ENCODE assay signal across 17 cellular contexts in the genomic region with DNA sequence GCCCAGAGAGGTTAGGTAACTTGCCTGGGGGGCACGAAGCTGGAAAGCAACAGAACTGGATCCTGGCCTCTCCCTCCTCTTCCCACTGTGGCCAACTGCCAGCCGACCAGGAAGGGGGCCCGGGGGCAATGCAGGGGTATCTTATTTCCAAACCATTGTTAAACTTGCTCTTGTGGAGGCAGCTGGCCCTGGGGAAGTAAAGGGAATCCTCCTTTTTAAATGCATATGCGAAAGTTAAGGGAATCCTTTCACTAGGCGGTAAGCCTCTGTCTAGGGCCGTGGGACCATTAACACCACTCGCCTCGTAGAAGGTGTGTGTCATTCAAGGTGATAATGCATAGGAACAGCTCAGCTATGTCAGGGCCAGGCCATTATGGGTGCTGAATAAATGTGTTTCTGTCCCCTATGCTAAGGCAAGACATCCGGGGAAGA.
A peak's percentile ranks its signal among the peaks of the same experiment; 100 is the strongest.
DNase-seq lines count a peak whose midpoint lies in the region; ATAC-seq, FAIRE-seq and TF ChIP-seq lines count a peak whose summit lies in the region.
"Had no signal": no experiment of that assay in that cellular context is flagged by ENCODE, and none has a peak within 500 bp of the region (broad histone marks: within the 10 kb centered on the region; RNA-seq: fewer than 3 reads in every experiment).

No MANE protein-coding gene starts in this region.

- no peak for TF ChIP-seq EP300 in GM12878 (IDR thresholded peaks at IDR 0.05; ENCODE audit: borderline replicate concordance in 1 of 2, control insufficient read depth in 1 of 2, low read depth in 2 of 2, low read length in 2 of 2)

- H3K9me3 ChIP-seq in GM12878 (replicated peaks; ENCODE audit: control insufficient read depth, insufficient read depth, low read length), result peaks cover 3% of the 10 kb centered on the region; the same call in 2 of the 3 replicates

- H3K4me2 ChIP-seq in GM12878 (ENCODE audit: control insufficient read depth, insufficient read depth), result peak overlapping the region; percentile 73

- 81% methylated on average over 9 of the region's 9 CpGs for WGBS in GM12878 (ENCODE audit: insufficient coverage, insufficient replicate concordance, low lambda C conversion rate, missing lambda C conversion rate)

- H3K27me3 ChIP-seq in GM12878 (replicated peaks in 1 of 2; ENCODE audit: control insufficient read depth in 2 of 2, insufficient read depth in 2 of 2, low read length in 1 of 2), result no peaks in the 10 kb centered on the region

- POLR2A ChIA-PET in GM12878 (lab: Charles Lee), result interaction anchor here (1.1 to 5.8 kb wide), 3 partner anchors 9 to 25 kb away, joined by 3 to 137 read pairs (median 37); no protein-coding TSS in a partner anchor

- no peak for FAIRE-seq in GM12878 (lab: Jason Lieb, UNC)
- FAIRE-seq: bronchial epithelial cell, HTR-8/SVneo, kidney, RCC 7860 had no signal

- H3K36me3 ChIP-seq in GM12878 (ENCODE audit: control insufficient read depth in 2 of 2, insufficient read depth in 2 of 2, low read length in 1 of 2), result no peaks in the 10 kb centered on the region; a peak in 1 of 4 replicates

- peak; percentile 23 to 31 for DNase-seq in Kasumi-1 (lab: John Stamatoyannopoulos, UW)
- DNase-seq in GM12878 (ENCODE audit: low read depth, low spot score), result no peak
- no peak for DNase-seq in memory B cell (ENCODE audit: low spot score in 2 of 2)
- no peak for DNase-seq in stimulated activated CD4-positive, alpha-beta T cell treated with anti-CD3 and anti-CD28 coated beads, Interleukin-2, amount 100 ng/mL, for 48 hours
- no peak for DNase-seq in stimulated activated CD4-positive, alpha-beta T cell treated with anti-CD3 and anti-CD28 coated beads, Interleukin-2, amount 100 ng/mL, for 24 hours
- DNase-seq: activated CD4-positive, alpha-beta T cell treated with anti-CD3 and anti-CD28 coated beads for 4 hours; activated T-cell treated with anti-CD3 and anti-CD28 coated beads, Interleukin-2, amount 50 U/mL, for 24 hours; effector memory CD4-positive, alpha-beta T cell; kidney; NCI-H510A had no signal

- H3K9ac ChIP-seq in GM12878 (ENCODE audit: control insufficient read depth, insufficient read depth, low read length), result peak overlapping the region; percentile 73

- no TSS peak for BruUV-seq in GM12878 (replicated peaks; lab: Mats Ljungman, UMichigan)

- in situ Hi-C loops in GM12878 (cut with MboI), result no loop called here

- peak overlapping the region; percentile 93 for H3K27ac Mint-ChIP-seq in memory B cell

- H3K4me3 ChIP-seq in GM08714 (ENCODE audit: low read length), result peak overlapping the region; percentile 12; the same call in 1 of the 2 replicates
- H3K4me3 ChIP-seq in GM12878, result peak overlapping the region; percentile 44

- H3K36me3 Mint-ChIP-seq in memory B cell, result peaks cover 22% of the 10 kb centered on the region

- no peaks in the 10 kb centered on the region for H3K27me3 Mint-ChIP-seq in memory B cell
- H3K27me3 Mint-ChIP-seq: activated naive CD8-positive, alpha-beta T cell; activated T-cell treated with anti-CD3 and anti-CD28 coated beads, Interleukin-2, amount 50 U/mL, for 24 hours had no signal

- no peak for TF ChIP-seq RAD21 in GM12878 (IDR thresholded peaks at IDR 0.05; ENCODE audit: insufficient read depth, low read depth, low read length)

- H3K4me1 ChIP-seq in GM12878 (ENCODE audit: control insufficient read depth, insufficient read depth, low read length), result peaks cover 54% of the 10 kb centered on the region

- no peaks in the 10 kb centered on the region for H3K9me3 Mint-ChIP-seq in memory B cell

- SMC1A ChIA-PET in GM12878 (lab: Charles Lee; ENCODE audit: uncharacterized antibody, unreplicated experiment), result interaction anchor here (0.6 to 8.6 kb wide), 12 partner anchors 10 to 67 kb away, joined by 3 to 83 read pairs (median 7); partner anchors contain the start of gene ST6GAL1

- ATAC-seq in GM12878 (no peak), memory B cell (ENCODE audit: low read depth) (no peak), GM19397 (IDR thresholded peaks at IDR 0.05; ENCODE audit: unreplicated experiment) (no peak), GM21423 (IDR thresholded peaks at IDR 0.05; ENCODE audit: unreplicated experiment) (no peak)

- peak overlapping the region; percentile 97 for H3K4me3 Mint-ChIP-seq in memory B cell
- H3K4me3 Mint-ChIP-seq: activated naive CD8-positive, alpha-beta T cell; activated T-cell treated with anti-CD3 and anti-CD28 coated beads, Interleukin-2, amount 50 U/mL, for 24 hours had no signal

- H3K79me2 ChIP-seq in GM12878 (ENCODE audit: control insufficient read depth, insufficient read depth, low read length), result peaks cover 76% of the 10 kb centered on the region

- RAD21 ChIA-PET in GM12878 (lab: Charles Lee; ENCODE audit: unreplicated experiment), result interaction anchor here (1.5 to 8.4 kb wide), 7 partner anchors 9 to 150 kb away, joined by 5 to 183 read pairs (median 28); no protein-coding TSS in a partner anchor

- intact Hi-C loops in GM12878 (cut with micrococcal nuclease; ENCODE audit: unreplicated experiment), result no loop called here

- CTCF ChIA-PET in GM12878 (lab: Yijun Ruan, JAX), result interaction anchor here (0.9 to 1.7 kb wide), 5 partner anchors 10 to 114 kb away, joined by 3 to 5 read pairs (median 4); no protein-coding TSS in a partner anchor

- peak overlapping the region; percentile 91 for H3K27ac ChIP-seq in GM12878 (ENCODE audit: control insufficient read depth, insufficient read depth)

- no peak overlapping the region for H2AFZ ChIP-seq in GM12878 (ENCODE audit: control insufficient read depth, low read depth, low read length)

- TF ChIP-seq POLR2A in GM12878 (IDR thresholded peaks at IDR 0.05; ENCODE audit: low read depth, low read length), result no peak

- no peaks in the 10 kb centered on the region for H4K20me1 ChIP-seq in GM12878 (ENCODE audit: control insufficient read depth, insufficient read depth)

- peaks cover 54% of the 10 kb centered on the region for H3K4me1 Mint-ChIP-seq in memory B cell

- TF ChIP-seq CTCF in GM12878 (IDR thresholded peaks at IDR 0.05 in 2 of 3, conservative IDR thresholded peaks at IDR 0.05 in 1 of 3; ENCODE audit: control insufficient read depth in 2 of 3, extremely low read depth in 1 of 3, insufficient read depth in 1 of 3, low read depth in 3 of 3, low read length in 3 of 3), result no peak

TF ChIP-seq in GM12878, 131 proteins besides CTCF, POLR2A, EP300 and RAD21:
- no peak for TF ChIP-seq RELA (IDR thresholded peaks at IDR 0.05; ENCODE audit: borderline replicate concordance, partially characterized antibody)
- peak; percentile 17; the same call in 1 of the 2 replicates for TF ChIP-seq EED (IDR thresholded peaks at IDR 0.05; ENCODE audit: low read depth)
- TF ChIP-seq PML (IDR thresholded peaks at IDR 0.05; ENCODE audit: low read length), result no peak
- no peak for TF ChIP-seq ZNF687 (IDR thresholded peaks at IDR 0.05)

Comparison
In these comparisons a context has a peak if more than half of its experiments do, and no peak if none do; other contexts are left out.
1. DNase-seq: peak in Kasumi-1 (2 of 2); none in GM12878 (single experiment), memory B cell (0 of 2), stimulated activated CD4-positive, alpha-beta T cell treated with anti-CD3 and anti-CD28 coated beads, Interleukin-2, amount 100 ng/mL, for 48 hours (0 of 2) and stimulated activated CD4-positive, alpha-beta T cell treated with anti-CD3 and anti-CD28 coated beads, Interleukin-2, amount 100 ng/mL, for 24 hours (0 of 2).